Comparison of ENCODE assay signal across 6 cellular contexts in genomic region chr1:6198646-6199297, GRCh38. TPM values are rescaled to one million over a fixed set of nuclear protein-coding genes. Genes with fewer than 3 reads are reported as not detected.
DNase-seq lines count a peak whose midpoint lies in the region; ATAC-seq lines count a peak whose summit lies in the region.

No MANE protein-coding gene starts in this region.

- peak overlapping the region; percentile 98 for H3K4me3 Mint-ChIP-seq in T-helper 17 cell

- peaks cover 30% of the 10 kb centered on the region for H3K4me1 Mint-ChIP-seq in T-helper 17 cell

- no peaks in the 10 kb centered on the region for H3K27me3 Mint-ChIP-seq in T-helper 17 cell

- DNase-seq in stimulated activated CD4-positive, alpha-beta T cell treated with anti-CD3 and anti-CD28 coated beads, Interleukin-2, amount 100 ng/mL, for 24 hours = peak; percentile 37 to 46
- no peak for DNase-seq in stimulated activated CD4-positive, alpha-beta T cell treated with anti-CD3 and anti-CD28 coated beads, Interleukin-12 subunit alpha, Interleukin-12 subunit beta, amount 100 ng/mL, for 4 hours
- peak in 1 of 3 donors; percentile 21 for DNase-seq in T-helper 17 cell
- DNase-seq in SKM-1 (lab: John Stamatoyannopoulos, UW; ENCODE audit: unreplicated experiment) = no peak
- no peak for DNase-seq in HCEC 1CT

- H3K36me3 Mint-ChIP-seq in T-helper 17 cell (ENCODE audit: low read depth) = peaks cover 2% of the 10 kb centered on the region

- peak; percentile 12 for ATAC-seq in T-helper 17 cell

- H3K9me3 ChIP-seq in T-helper 17 cell (ENCODE audit: control insufficient read depth, low read length, poor library complexity, severe bottlenecking) (no peaks in the 10 kb centered on the region), iPS-18c (ENCODE audit: control insufficient read depth, insufficient read depth, low read length) (no peaks in the 10 kb centered on the region)

- peak overlapping the region; percentile 93 for H3K4me3 ChIP-seq in iPS-18c (ENCODE audit: insufficient read depth, low read depth, low read length)

- peak overlapping the region; percentile 97 for H3K27ac Mint-ChIP-seq in T-helper 17 cell

RNA-seq across cellular contexts. Expression of gene RPL22, which starts 0.6 kb away (rescaled TPM):
- total RNA-seq in T-helper 17 cell = 100 to 1,000 TPM; 510 to 543 TPM

RNA-seq across cellular contexts. Expression of gene RNF207, which starts 7.1 kb away (rescaled TPM):
- 10 to 100 TPM; 17.7 to 25.9 TPM for total RNA-seq in T-helper 17 cell

RNA-seq across cellular contexts. Expression of gene CHD5, which starts 18.7 kb away (rescaled TPM):
- under 1 TPM; 0.12 to 0.63 TPM for total RNA-seq in T-helper 17 cell

RNA-seq across cellular contexts. Expression of gene ICMT, which starts 37.0 kb away (rescaled TPM):
- 10 to 100 TPM in 1 of 2 donors, 1 to 10 TPM in 1; 9.8 to 10.2 TPM for total RNA-seq in T-helper 17 cell

RNA-seq across cellular contexts. Expression of gene HES3, which starts 45.2 kb away (rescaled TPM):
- total RNA-seq in T-helper 17 cell = not detected

Comparison
In these comparisons a context has a peak if more than half of its experiments do, and no peak if none do; other contexts are left out.
1. DNase-seq: peak in stimulated activated CD4-positive, alpha-beta T cell treated with anti-CD3 and anti-CD28 coated beads, Interleukin-2, amount 100 ng/mL, for 24 hours (2 of 2); none in stimulated activated CD4-positive, alpha-beta T cell treated with anti-CD3 and anti-CD28 coated beads, Interleukin-12 subunit alpha, Interleukin-12 subunit beta, amount 100 ng/mL, for 4 hours (single experiment), SKM-1 (single experiment) and HCEC 1CT (single experiment).